ENCODE assay signal across 12 cellular contexts in genomic region chr16:89633064-89633631, GRCh38. TPM values are rescaled to one million over a fixed set of nuclear protein-coding genes. Genes with fewer than 3 reads are reported as not detected.
DNase-seq lines count a peak whose midpoint lies in the region; ATAC-seq and TF ChIP-seq lines count a peak whose summit lies in the region.
"Had no signal": no experiment of that assay in that cellular context is flagged by ENCODE, and none has a peak within 500 bp of the region (broad histone marks: within the 10 kb centered on the region; RNA-seq: fewer than 3 reads in every experiment).

No MANE protein-coding gene starts in this region.

- ATAC-seq in HG03354 (IDR thresholded peaks at IDR 0.05; ENCODE audit: poor library complexity, severe bottlenecking, unreplicated experiment): no peak
- no peak for ATAC-seq in HG03280 (IDR thresholded peaks at IDR 0.05; ENCODE audit: unreplicated experiment)
- ATAC-seq in upper lobe of right lung: no peak

- no peaks in the 10 kb centered on the region; the same call in 1 of the 2 replicates for H3K9me3 ChIP-seq in SJSA1 (replicated peaks)
- no peaks in the 10 kb centered on the region for H3K9me3 ChIP-seq in upper lobe of right lung
- H3K9me3 ChIP-seq: uterus had no signal

- H3K36me3 ChIP-seq in SJSA1: no peaks in the 10 kb centered on the region
- H3K36me3 ChIP-seq in upper lobe of right lung: no peaks in the 10 kb centered on the region
- H3K36me3 ChIP-seq: uterus had no signal

- no peak overlapping the region for H3K27ac ChIP-seq in SJSA1
- no peak overlapping the region for H3K27ac ChIP-seq in upper lobe of right lung
- H3K27ac ChIP-seq: C4-2B, uterus had no signal

- DNase-seq in 8988T (peak; percentile 96), H4 (ENCODE audit: low spot score) (peak; percentile 76), SJSA1 (ENCODE audit: low read depth in 1 of 2, low spot score in 2 of 2) (peak; percentile 53 to 70), fibroblast of the conjunctiva (ENCODE audit: low read depth) (peak; percentile 20), upper lobe of right lung (no peak), islet precursor cell (no peak)
- DNase-seq: NCI-H1092 treated with DMSO at 0.1 percent for 48 hours, uterus had no signal

- intact Hi-C loops in upper lobe of right lung (cut with DNase I): no loop called here

- no peak for TF ChIP-seq CTCF in upper lobe of right lung (IDR thresholded peaks at IDR 0.05)

- H3K27me3 ChIP-seq in SJSA1 (replicated peaks): no peaks in the 10 kb centered on the region; the same call in 1 of the 2 replicates
- H3K27me3 ChIP-seq in upper lobe of right lung: no peaks in the 10 kb centered on the region
- H3K27me3 ChIP-seq: uterus had no signal

- peaks cover 16% of the 10 kb centered on the region for H3K4me1 ChIP-seq in SJSA1 (replicated peaks)
- H3K4me1 ChIP-seq in upper lobe of right lung: no peaks in the 10 kb centered on the region
- H3K4me1 ChIP-seq: uterus had no signal

- no peak overlapping the region for H3K4me3 ChIP-seq in SJSA1
- no peak overlapping the region for H3K4me3 ChIP-seq in upper lobe of right lung
- H3K4me3 ChIP-seq: uterus had no signal

RNA-seq across cellular contexts. Expression of gene DPEP1, which starts 19.7 kb away (rescaled TPM):
- total RNA-seq in H4 (2014; rRNA removed; shearing (Covaris generic)): not detected in 2 replicates
- 6.2 and 10.7 TPM in 2 replicates for total RNA-seq in SJSA1 (2014; rRNA removed; shearing (Covaris generic))
- total RNA-seq in upper lobe of right lung: 3.0 TPM
- total RNA-seq: T-helper 2 cell treated with Interferon-gamma antibody and Interleukin-4, amounts not matched to agents 100 ng/mL and 5 ng/mL, for 36 hours had no signal

RNA-seq across cellular contexts. Expression of gene CHMP1A, which starts 24.4 kb away (rescaled TPM):
- 70.7 and 95.1 TPM in 2 replicates for total RNA-seq in H4 (2014; rRNA removed; shearing (Covaris generic))
- 91.1 and 118 TPM in 2 replicates for total RNA-seq in SJSA1 (2014; rRNA removed; shearing (Covaris generic))
- 74.0 TPM for total RNA-seq in upper lobe of right lung

RNA-seq across cellular contexts. Expression of gene SPATA33, which starts 24.5 kb away (rescaled TPM):
- 6.4 and 9.9 TPM in 2 replicates for total RNA-seq in H4 (2014; rRNA removed; shearing (Covaris generic))
- 5.5 and 8.3 TPM in 2 replicates for total RNA-seq in SJSA1 (2014; rRNA removed; shearing (Covaris generic))
- 8.1 TPM for total RNA-seq in upper lobe of right lung

RNA-seq across cellular contexts. Expression of gene CDK10, which starts 53.3 kb away (rescaled TPM):
- 23.0 and 37.5 TPM in 2 replicates for total RNA-seq in H4 (2014; rRNA removed; shearing (Covaris generic))
- 26.8 and 29.5 TPM in 2 replicates for total RNA-seq in SJSA1 (2014; rRNA removed; shearing (Covaris generic))
- 81.5 TPM for total RNA-seq in upper lobe of right lung

RNA-seq across cellular contexts. Expression of gene CPNE7, which starts 57.6 kb away (rescaled TPM):
- total RNA-seq in H4 (2014; rRNA removed; shearing (Covaris generic)): 3.9 and 10.0 TPM in 2 replicates
- 0.84 TPM in 1 of 2 replicates, not detected in the other for total RNA-seq in SJSA1 (2014; rRNA removed; shearing (Covaris generic))
- 4.8 TPM for total RNA-seq in upper lobe of right lung

Comparison
In these comparisons a context has a peak if more than half of its experiments do, and no peak if none do; other contexts are left out.
1. DNase-seq: peak in 8988T (single experiment), H4 (single experiment), SJSA1 (2 of 2) and fibroblast of the conjunctiva (single experiment); none in upper lobe of right lung (single experiment) and islet precursor cell (single experiment).